ENCODE assay signal across 13 cellular contexts in the genomic region with DNA sequence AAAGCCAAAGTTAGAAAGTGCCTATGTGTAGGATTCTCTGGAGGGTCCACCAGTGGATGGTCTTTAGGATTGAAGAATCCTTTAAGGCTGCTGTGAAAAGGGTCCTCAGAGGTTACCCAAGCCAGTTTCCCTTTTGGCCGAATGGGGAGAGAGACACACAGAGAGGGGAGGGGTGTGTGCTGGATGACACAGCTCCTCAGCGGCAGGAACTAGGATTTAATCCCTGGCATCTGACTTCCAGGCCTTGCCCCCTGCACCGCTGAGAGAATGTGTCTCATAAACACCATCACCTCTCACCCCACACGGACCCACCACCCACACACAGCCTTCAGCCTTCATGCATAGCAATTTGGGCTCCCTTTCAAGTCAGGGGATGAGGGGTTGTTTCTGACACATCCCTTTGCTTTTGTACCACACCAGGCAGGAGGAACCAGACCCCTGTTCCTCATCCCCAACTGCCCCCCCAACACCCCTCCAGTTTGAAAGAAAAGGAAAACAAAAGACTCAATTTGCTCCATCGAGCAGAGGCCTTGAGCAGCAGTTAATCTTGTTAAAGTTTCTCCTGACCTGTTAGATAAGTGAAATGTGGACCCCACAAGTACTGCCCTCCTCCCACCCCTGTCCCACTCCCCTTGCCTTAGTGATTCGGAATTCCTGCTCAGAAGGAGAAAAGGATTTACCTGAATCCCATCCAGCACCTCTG. TPM values are rescaled to one million over a fixed set of nuclear protein-coding genes. Genes with fewer than 3 reads are reported as not detected.
A peak's percentile ranks its signal among the peaks of the same experiment; 100 is the strongest.
DNase-seq lines count a peak whose midpoint lies in the region; ATAC-seq and TF ChIP-seq lines count a peak whose summit lies in the region.
"Had no signal": no experiment of that assay in that cellular context is flagged by ENCODE, and none has a peak within 500 bp of the region (broad histone marks: within the 10 kb centered on the region; RNA-seq: fewer than 3 reads in every experiment).

No MANE protein-coding gene starts in this region.

- intact Hi-C loops in natural killer cell (cut with micrococcal nuclease), result no loop called here

- no peak overlapping the region; the same call in 1 of the 3 replicates for H3K4me3 Mint-ChIP-seq in GM23338
- H3K4me3 Mint-ChIP-seq in natural killer cell, result no peak overlapping the region
- no peak overlapping the region for H3K4me3 Mint-ChIP-seq in stimulated activated memory B cell treated with anti-CD40 and anti-IgM and Interleukin-4, amounts not matched to agents 10 μg/mL and 1 μg/mL and 100 μg/mL, for 72 hours
- H3K4me3 Mint-ChIP-seq: activated T-cell treated with anti-CD3 and anti-CD28 coated beads, Interleukin-2, amount 50 U/mL, for 24 hours; dendritic cell treated with granulocyte-macrophage colony-stimulating factor and Interleukin-4, amounts not matched to agents 40 ng/mL and 50 ng/mL, for 4 days had no signal

- no peaks in the 10 kb centered on the region for H3K9me2 ChIP-seq in GM23338 (ENCODE audit: insufficient read depth)

- H3K27me3 Mint-ChIP-seq in GM23338 (ENCODE audit: insufficient read depth, low read depth, poor library complexity), result peaks cover 49% of the 10 kb centered on the region
- peaks cover 48 to 52% of the 10 kb centered on the region in 2 donors for H3K27me3 Mint-ChIP-seq in natural killer cell (ENCODE audit: low read depth in 2 of 2)
- H3K27me3 Mint-ChIP-seq in stimulated activated memory B cell treated with anti-CD40 and anti-IgM and Interleukin-4, amounts not matched to agents 10 μg/mL and 1 μg/mL and 100 μg/mL, for 72 hours, result peaks cover 75% of the 10 kb centered on the region

- no peak for TF ChIP-seq CTCF in GM23338 (conservative IDR thresholded peaks at IDR 0.05; ENCODE audit: low read depth in 2 of 2)
- TF ChIP-seq CTCF in astrocyte of the spinal cord (IDR thresholded peaks at IDR 0.05; ENCODE audit: low read depth, low read length), result no peak
- TF ChIP-seq CTCF in GM20000 (IDR thresholded peaks at IDR 0.05; ENCODE audit: extremely low read depth, missing control alignments), result no peak
- no peak for TF ChIP-seq CTCF in natural killer cell (IDR thresholded peaks at IDR 0.05)

- H3K9me3 ChIP-seq in iPS-20b (ENCODE audit: insufficient read depth, low read depth, low read length) (no peaks in the 10 kb centered on the region), skeletal muscle satellite cell (replicated peaks; ENCODE audit: low read length) (no peaks in the 10 kb centered on the region)
- H3K9me3 ChIP-seq: left lung had no signal

- H3K4me1 ChIP-seq in GM23338 (ENCODE audit: insufficient read depth), result peaks cover 31% of the 10 kb centered on the region
- H3K4me1 ChIP-seq in iPS-20b (ENCODE audit: insufficient read depth, low read length), result peaks cover 17% of the 10 kb centered on the region; the same call in 1 of the 2 replicates
- H3K4me1 ChIP-seq in skeletal muscle satellite cell (ENCODE audit: control insufficient read depth, insufficient read depth, low read length), result peaks cover 41% of the 10 kb centered on the region

- peak overlapping the region; percentile 89 for H3K4me2 ChIP-seq in GM23338
- H3K4me2 ChIP-seq in skeletal muscle satellite cell (ENCODE audit: low read length), result peak overlapping the region; percentile 81

- H3K9ac ChIP-seq in iPS-20b (ENCODE audit: low read depth, low read length) (no peak overlapping the region), skeletal muscle satellite cell (ENCODE audit: low read depth, low read length) (peak overlapping the region; percentile 58)

- ATAC-seq in GM23338 (peak; percentile 26), natural killer cell (no peak), HG03095 (IDR thresholded peaks at IDR 0.05; ENCODE audit: unreplicated experiment) (no peak)
- no peak for ATAC-seq in stimulated activated memory B cell treated with anti-CD40 and anti-IgM and Interleukin-4, amounts not matched to agents 10 μg/mL and 1 μg/mL and 100 μg/mL, for 72 hours

- H3K36me3 Mint-ChIP-seq in GM23338 (ENCODE audit: low read depth) (no peaks in the 10 kb centered on the region; the same call in 2 of the 3 replicates), natural killer cell (peaks cover 23% of the 10 kb centered on the region)
- H3K36me3 Mint-ChIP-seq in stimulated activated memory B cell treated with anti-CD40 and anti-IgM and Interleukin-4, amounts not matched to agents 10 μg/mL and 1 μg/mL and 100 μg/mL, for 72 hours, result no peaks in the 10 kb centered on the region

- in situ Hi-C loops in astrocyte of the spinal cord (cut with HindIII; ENCODE audit: low sequenced_read_pairs), result no loop called here

- 0 out of 2 replicates have a peak, but pooled peaks cover 3% of the 10 kb centered on the region for H3F3A ChIP-seq in GM23338 (replicated peaks; ENCODE audit: low read depth)

- peak overlapping the region; percentile 9 for H2AFZ ChIP-seq in GM23338

- H3K27me3 ChIP-seq in GM23338 (ENCODE audit: insufficient read depth) (peaks cover 63% of the 10 kb centered on the region), iPS-20b (ENCODE audit: insufficient read depth, low read length) (peaks cover 85% of the 10 kb centered on the region), skeletal muscle satellite cell (ENCODE audit: control insufficient read depth, insufficient read depth, low read length) (peaks cover 27% of the 10 kb centered on the region)

- H3K4me1 Mint-ChIP-seq in GM23338 (peaks cover 40% of the 10 kb centered on the region), natural killer cell (no peaks in the 10 kb centered on the region)
- peaks cover 21% of the 10 kb centered on the region for H3K4me1 Mint-ChIP-seq in stimulated activated memory B cell treated with anti-CD40 and anti-IgM and Interleukin-4, amounts not matched to agents 10 μg/mL and 1 μg/mL and 100 μg/mL, for 72 hours

- H3K36me3 ChIP-seq in GM23338 (ENCODE audit: insufficient read depth) (no peaks in the 10 kb centered on the region), iPS-20b (ENCODE audit: insufficient read depth, low read depth, low read length) (no peaks in the 10 kb centered on the region), skeletal muscle satellite cell (ENCODE audit: insufficient read depth, low read length) (no peaks in the 10 kb centered on the region)
- H3K36me3 ChIP-seq: left lung had no signal

- H3K4me3 ChIP-seq in GM23338 (peak overlapping the region; percentile 55), astrocyte of the spinal cord (ENCODE audit: low read depth, low read length) (peak overlapping the region; percentile 20), iPS-20b (ENCODE audit: low read length) (peak overlapping the region; percentile 61), skeletal muscle satellite cell (ENCODE audit: low read length) (peak overlapping the region; percentile 53)
- H3K4me3 ChIP-seq: left lung had no signal

- H3K27ac Mint-ChIP-seq in GM23338, result no peak overlapping the region
- no peak overlapping the region for H3K27ac Mint-ChIP-seq in natural killer cell
- H3K27ac Mint-ChIP-seq in stimulated activated memory B cell treated with anti-CD40 and anti-IgM and Interleukin-4, amounts not matched to agents 10 μg/mL and 1 μg/mL and 100 μg/mL, for 72 hours, result no peak overlapping the region
- H3K27ac Mint-ChIP-seq: activated T-cell treated with anti-CD3 and anti-CD28 coated beads, Interleukin-2, amount 50 U/mL, for 24 hours; dendritic cell treated with granulocyte-macrophage colony-stimulating factor and Interleukin-4, amounts not matched to agents 40 ng/mL and 50 ng/mL, for 4 days had no signal

- H3K9me3 Mint-ChIP-seq in GM23338, result peaks cover 2% of the 10 kb centered on the region; the same call in 1 of the 3 replicates
- peaks cover 2 to 3% of the 10 kb centered on the region in 2 donors for H3K9me3 Mint-ChIP-seq in natural killer cell
- peaks cover 3% of the 10 kb centered on the region for H3K9me3 Mint-ChIP-seq in stimulated activated memory B cell treated with anti-CD40 and anti-IgM and Interleukin-4, amounts not matched to agents 10 μg/mL and 1 μg/mL and 100 μg/mL, for 72 hours
- H3K9me3 Mint-ChIP-seq: activated T-cell treated with anti-CD3 and anti-CD28 coated beads, Interleukin-2, amount 50 U/mL, for 24 hours; dendritic cell treated with granulocyte-macrophage colony-stimulating factor and Interleukin-4, amounts not matched to agents 40 ng/mL and 50 ng/mL, for 4 days had no signal

- no peaks in the 10 kb centered on the region for H3K79me2 ChIP-seq in GM23338 (replicated peaks; ENCODE audit: insufficient read depth)

- H4K20me1 ChIP-seq in GM23338 (replicated peaks; ENCODE audit: insufficient read depth), result no peaks in the 10 kb centered on the region

- H3K27ac ChIP-seq in GM23338 (ENCODE audit: low read depth) (no peak overlapping the region), iPS-20b (ENCODE audit: low read length) (no peak overlapping the region)

- DNase-seq in GM23338 (ENCODE audit: low spot score) (peak; percentile 59), astrocyte of the spinal cord (ENCODE audit: low read depth, low spot score) (peak; percentile 24), GM20000 (ENCODE audit: low spot score) (no peak), natural killer cell (no peak)
- DNase-seq: activated T-cell treated with anti-CD3 and anti-CD28 coated beads, Interleukin-2, amount 50 U/mL, for 24 hours; stimulated activated CD4-positive, alpha-beta T cell treated with anti-CD3 and anti-CD28 coated beads, Interleukin-2, amount 100 ng/mL, for 24 hours; T-helper 1 cell had no signal

TF ChIP-seq in GM23338, 12 proteins besides CTCF, POLR2A, EP300 and RAD21 (continues in another document):
- TF ChIP-seq, protein P1, sequence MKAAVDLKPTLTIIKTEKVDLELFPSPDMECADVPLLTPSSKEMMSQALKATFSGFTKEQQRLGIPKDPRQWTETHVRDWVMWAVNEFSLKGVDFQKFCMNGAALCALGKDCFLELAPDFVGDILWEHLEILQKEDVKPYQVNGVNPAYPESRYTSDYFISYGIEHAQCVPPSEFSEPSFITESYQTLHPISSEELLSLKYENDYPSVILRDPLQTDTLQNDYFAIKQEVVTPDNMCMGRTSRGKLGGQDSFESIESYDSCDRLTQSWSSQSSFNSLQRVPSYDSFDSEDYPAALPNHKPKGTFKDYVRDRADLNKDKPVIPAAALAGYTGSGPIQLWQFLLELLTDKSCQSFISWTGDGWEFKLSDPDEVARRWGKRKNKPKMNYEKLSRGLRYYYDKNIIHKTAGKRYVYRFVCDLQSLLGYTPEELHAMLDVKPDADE (IDR thresholded peaks at IDR 0.05), result no peak
- TF ChIP-seq ZNF114 (CRISPR knock-in tag; IDR thresholded peaks at IDR 0.05), result no peak
- TF ChIP-seq NANOG (IDR thresholded peaks at IDR 0.05; ENCODE audit: borderline replicate concordance), result no peak
- no peak for TF ChIP-seq STAT1 (IDR thresholded peaks at IDR 0.05; ENCODE audit: unreplicated experiment)
- no peak for TF ChIP-seq CREB1 (CRISPR knock-in tag; IDR thresholded peaks at IDR 0.05; ENCODE audit: low read depth)
- TF ChIP-seq JUNB (IDR thresholded peaks at IDR 0.05; ENCODE audit: unreplicated experiment), result no peak

RNA-seq across cellular contexts. Expression of a gene that starts 4.0 kb away (rescaled TPM):
- total RNA-seq in GM23338 (2014; rRNA removed; shearing (Covaris generic)), result 0.31 and 0.38 TPM in 2 replicates
- polyA plus RNA-seq in GM23338 (2016; fragmentation: Nextera tagmentation; extraction: Ambion mirVana), result 0.21 and 0.66 TPM in 2 replicates
- 30.8 and 39.3 TPM in 2 replicates for total RNA-seq in skeletal muscle satellite cell (2012; rRNA removed)
- total RNA-seq in natural killer cell, result not detected

Comparison
In these comparisons a context has a peak if more than half of its experiments do, and no peak if none do; other contexts are left out.
1. DNase-seq: peak in GM23338 (single experiment) and astrocyte of the spinal cord (single experiment); none in GM20000 (single experiment) and natural killer cell (single experiment).
2. Peak in every context shown above with its lines, with median percentiles within 50 percentile points of each other: H3K4me3 ChIP-seq.